ENCODE assay signal across 8 cellular contexts in the genomic region with DNA sequence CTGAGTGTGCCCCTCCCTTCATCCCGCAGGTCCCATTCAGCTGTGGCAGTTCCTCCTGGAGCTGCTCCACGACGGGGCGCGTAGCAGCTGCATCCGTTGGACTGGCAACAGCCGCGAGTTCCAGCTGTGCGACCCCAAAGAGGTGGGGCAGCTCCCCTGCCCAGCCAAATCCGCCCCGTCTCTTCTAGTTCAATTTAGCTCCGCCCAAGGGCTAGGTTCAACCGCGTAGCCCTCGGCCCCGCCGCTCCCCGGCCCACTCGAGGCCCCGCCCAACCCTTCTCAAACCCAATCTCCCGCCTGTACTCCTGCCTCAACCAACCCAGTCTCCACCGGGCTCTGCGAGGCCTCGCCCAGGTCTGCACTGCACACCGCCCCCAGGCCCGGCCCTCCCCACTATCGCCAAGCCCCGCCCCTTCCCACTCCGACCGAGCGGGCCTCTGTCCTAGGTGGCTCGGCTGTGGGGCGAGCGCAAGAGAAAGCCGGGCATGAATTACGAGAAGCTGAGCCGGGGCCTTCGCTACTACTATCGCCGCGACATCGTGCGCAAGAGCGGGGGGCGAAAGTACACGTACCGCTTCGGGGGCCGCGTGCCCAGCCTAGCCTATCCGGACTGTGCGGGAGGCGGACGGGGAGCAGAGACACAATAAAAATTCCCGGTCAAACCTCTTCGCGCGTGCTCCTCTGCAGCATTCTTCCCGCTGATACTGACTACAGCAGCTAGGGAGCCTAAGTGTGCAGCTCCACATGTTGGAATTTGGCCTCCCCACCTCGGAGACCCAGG. TPM values are rescaled to one million over a fixed set of nuclear protein-coding genes. Genes with fewer than 3 reads are reported as not detected.
A peak's percentile ranks its signal among the peaks of the same experiment; 100 is the strongest.
DNase-seq lines count a peak whose midpoint lies in the region; ATAC-seq and TF ChIP-seq lines count a peak whose summit lies in the region.

No MANE protein-coding gene starts in this region.

- no peaks in the 10 kb centered on the region for H4K20me1 ChIP-seq in HCT116 (ENCODE audit: insufficient read depth)

- in situ Hi-C loops in G401 (cut with HindIII; ENCODE audit: low sequenced_read_pairs): no loop called here

- TF ChIP-seq EP300 in suprapubic skin (IDR thresholded peaks at IDR 0.05): no peak

- no TSS peak for BruUV-seq in HCT116 (replicated peaks; lab: Mats Ljungman, UMichigan)

- POLR2A ChIA-PET in HCT116 (lab: Charles Lee): interaction anchor here (0.7 to 2.0 kb wide), 12 partner anchors 10 to 364 kb away, joined by 3 to 8 read pairs (median 4); partner anchors contain the start of genes HAUS5, LIN37 and SYNE4

- RAD21 ChIA-PET in HCT116 (lab: Charles Lee; ENCODE audit: low non-redundant PET in 1 of 2, low total read pairs in 2 of 2, uncharacterized antibody in 2 of 2, unreplicated experiment in 2 of 2): no interaction called here

- ATAC-seq in HCT116: peak; percentile 85

- H3K79me2 ChIP-seq in HCT116 (ENCODE audit: insufficient read depth, low read length): peaks cover 12% of the 10 kb centered on the region

- H3K27ac ChIP-seq in HCT116 (ENCODE audit: low read depth, low read length): peak overlapping the region; percentile 85
- peak overlapping the region; percentile 73 for H3K27ac ChIP-seq in suprapubic skin

- peak overlapping the region; percentile 61 to 66 for H3K4me3 ChIP-seq in HCT116 (replicated peaks in 1 of 2; ENCODE audit: low read depth in 1 of 2, low read length in 2 of 2)
- peak overlapping the region; percentile 71 for H3K4me3 ChIP-seq in suprapubic skin

- TF ChIP-seq RAD21 in HCT116 (IDR thresholded peaks at IDR 0.05; ENCODE audit: low read depth): no peak

- H3K9me3 ChIP-seq in HCT116 (ENCODE audit: control insufficient read depth in 1 of 2, insufficient read depth in 1 of 2, low read depth in 1 of 2, low read length in 2 of 2) (no peaks in the 10 kb centered on the region), suprapubic skin (no peaks in the 10 kb centered on the region)

- peak overlapping the region; percentile 93 for H3K27ac Mint-ChIP-seq in activated naive CD4-positive, alpha-beta T cell treated with anti-CD3 and anti-CD28 coated beads, Interleukin-2, amount 10 ng/mL, durations not matched to agents 7 days and 5 days

- TF ChIP-seq CTCF in HCT116 (IDR thresholded peaks at IDR 0.05 in 2 of 3, conservative IDR thresholded peaks at IDR 0.05 in 1 of 3; ENCODE audit: borderline replicate concordance in 1 of 3, insufficient read depth in 1 of 3, low read depth in 2 of 3, low read length in 2 of 3) (no peak), suprapubic skin (IDR thresholded peaks at IDR 0.05) (no peak)

- peak overlapping the region; percentile 99 for H3K4me2 ChIP-seq in HCT116 (ENCODE audit: low read length)

- peak overlapping the region; percentile 71 for H3K4me3 Mint-ChIP-seq in activated naive CD4-positive, alpha-beta T cell treated with anti-CD3 and anti-CD28 coated beads, Interleukin-2, amount 10 ng/mL, durations not matched to agents 7 days and 5 days

- H3K36me3 Mint-ChIP-seq in activated naive CD4-positive, alpha-beta T cell treated with anti-CD3 and anti-CD28 coated beads, Interleukin-2, amount 10 ng/mL, durations not matched to agents 7 days and 5 days: peaks cover 3% of the 10 kb centered on the region

- no peaks in the 10 kb centered on the region for H3K9me2 ChIP-seq in HCT116 (ENCODE audit: insufficient read depth)

- H3K4me1 ChIP-seq in HCT116 (ENCODE audit: control insufficient read depth in 1 of 2, insufficient read depth in 2 of 2, low read length in 2 of 2): peaks cover 14 to 55% of the 10 kb centered on the region in 2 experiments; a peak in 3 of 4 replicates
- H3K4me1 ChIP-seq in suprapubic skin: peaks cover 40% of the 10 kb centered on the region

- H3K9ac ChIP-seq in HCT116 (ENCODE audit: low read length): peak overlapping the region; percentile 69

- H3K4me1 Mint-ChIP-seq in activated naive CD4-positive, alpha-beta T cell treated with anti-CD3 and anti-CD28 coated beads, Interleukin-2, amount 10 ng/mL, durations not matched to agents 7 days and 5 days: peaks cover 59% of the 10 kb centered on the region

- CTCF ChIA-PET in HCT116 (lab: Charles Lee): interaction anchor here (1.0 to 1.2 kb wide), 3 partner anchors 11 to 149 kb away, joined by 3 read pairs; no protein-coding TSS in a partner anchor
- CTCF ChIA-PET in activated naive CD4-positive, alpha-beta T cell treated with anti-CD3 and anti-CD28 coated beads, Interleukin-2, amount 10 ng/mL, durations not matched to agents 7 days and 5 days (lab: Charles Lee): interaction anchor here (0.7 to 1.4 kb wide), 3 partner anchors 50 to 96 kb away, joined by 3 to 4 read pairs (median 3); no protein-coding TSS in a partner anchor

- 2% methylated on average over 31 of the region's 60 CpGs for WGBS in suprapubic skin

- H3K36me3 ChIP-seq in HCT116 (ENCODE audit: control insufficient read depth in 1 of 2, insufficient read depth in 2 of 2, low read length in 2 of 2): no peaks in the 10 kb centered on the region; a peak in 1 of 4 replicates
- H3K36me3 ChIP-seq in suprapubic skin: no peaks in the 10 kb centered on the region

- TF ChIP-seq POLR2A in HCT116 (IDR thresholded peaks at IDR 0.05; ENCODE audit: borderline replicate concordance, extremely low read depth, insufficient read depth, insufficient read length) (no peak), suprapubic skin (IDR thresholded peaks at IDR 0.05) (no peak)

- DNase-seq in G401 (ENCODE audit: low spot score) (peak; percentile 94), HCT116 (ENCODE audit: low read depth, low spot score) (peak; percentile 93), NAMALWA (ENCODE audit: low spot score) (peak; percentile 97), SK-N-DZ (ENCODE audit: low spot score) (peak; percentile 92), globus pallidus (ENCODE audit: low spot score) (peak; percentile 53), occipital lobe (lab: John Stamatoyannopoulos, UW) (peak; percentile 67), suprapubic skin (ENCODE audit: low spot score in 2 of 2) (peak; percentile 97 to 98)
- peak; percentile 98 for DNase-seq in activated naive CD4-positive, alpha-beta T cell treated with anti-CD3 and anti-CD28 coated beads, Interleukin-2, amount 10 ng/mL, durations not matched to agents 7 days and 5 days

- H3K27me3 ChIP-seq in HCT116 (ENCODE audit: insufficient read depth, low read length) (no peaks in the 10 kb centered on the region), suprapubic skin (no peaks in the 10 kb centered on the region)

- peak overlapping the region; percentile 90 for H2AFZ ChIP-seq in HCT116 (ENCODE audit: low read depth, low read length, poor library complexity, severe bottlenecking)

- intact Hi-C loops in HCT116 (cut with micrococcal nuclease): no loop called here

- H3K27me3 Mint-ChIP-seq in activated naive CD4-positive, alpha-beta T cell treated with anti-CD3 and anti-CD28 coated beads, Interleukin-2, amount 10 ng/mL, durations not matched to agents 7 days and 5 days: no peaks in the 10 kb centered on the region

- H3K9me3 Mint-ChIP-seq in activated naive CD4-positive, alpha-beta T cell treated with anti-CD3 and anti-CD28 coated beads, Interleukin-2, amount 10 ng/mL, durations not matched to agents 7 days and 5 days: no peaks in the 10 kb centered on the region

TF ChIP-seq in HCT116, 20 proteins besides CTCF, POLR2A, EP300 and RAD21:
- TF ChIP-seq ZFX (IDR thresholded peaks at IDR 0.05) (peak; percentile 9; the same call in 1 of the 2 replicates), SRF (IDR thresholded peaks at IDR 0.05; ENCODE audit: low read depth) (no peak), POLR2AphosphoS5 (IDR thresholded peaks at IDR 0.05; ENCODE audit: low read depth, low read length) (peak; percentile 43; the same call in 1 of the 2 replicates)

RNA-seq across cellular contexts. Expression of gene ETV2, which starts 2.9 kb away (rescaled TPM):
- not detected in 2 replicates for total RNA-seq in G401 (2014; rRNA removed; shearing (Covaris generic))
- total RNA-seq in HCT116 (2021; ENCODE audit: unreplicated experiment) (1.5 TPM), occipital lobe (1.1 TPM), suprapubic skin (1 to 10 TPM; 1.0 to 4.0 (median 1.9) TPM)
- 1.6 and 2.3 TPM in 2 replicates for polyA plus RNA-seq in HCT116 (2012)
- 3.5 TPM in 1 of 2 replicates, not detected in the other for polyA plus RNA-seq in SK-N-DZ (2014; cell fraction: cytosol; rRNA removed)
- polyA plus RNA-seq in SK-N-DZ (2014; cell fraction: nucleus; rRNA removed): 0.22 and 2.5 TPM in 2 replicates

RNA-seq across cellular contexts. Expression of gene COX6B1, which starts 3.7 kb away (rescaled TPM):
- total RNA-seq in G401 (2014; rRNA removed; shearing (Covaris generic)): 284 and 429 TPM in 2 replicates
- 496 TPM for total RNA-seq in HCT116 (2021; ENCODE audit: unreplicated experiment)
- 640 and 749 TPM in 2 replicates for polyA plus RNA-seq in HCT116 (2012)
- polyA plus RNA-seq in SK-N-DZ (2014; cell fraction: cytosol; rRNA removed): 404 and 474 TPM in 2 replicates
- 499 and 688 TPM in 2 replicates for polyA plus RNA-seq in SK-N-DZ (2014; cell fraction: nucleus; rRNA removed)
- 119 TPM for total RNA-seq in occipital lobe
- 100 to 1,000 TPM; 449 to 756 (median 626) TPM for total RNA-seq in suprapubic skin

RNA-seq across cellular contexts. Expression of gene RBM42, which starts 15.6 kb away (rescaled TPM):
- 108 and 119 TPM in 2 replicates for total RNA-seq in G401 (2014; rRNA removed; shearing (Covaris generic))
- total RNA-seq in HCT116 (2021; ENCODE audit: unreplicated experiment) (87.2 TPM), occipital lobe (16.7 TPM), suprapubic skin (10 to 100 TPM; 45.1 to 75.9 (median 65.0) TPM)
- polyA plus RNA-seq in HCT116 (2012): 62.5 and 68.5 TPM in 2 replicates
- 54.8 and 64.4 TPM in 2 replicates for polyA plus RNA-seq in SK-N-DZ (2014; cell fraction: cytosol; rRNA removed)
- polyA plus RNA-seq in SK-N-DZ (2014; cell fraction: nucleus; rRNA removed): 23.9 and 34.4 TPM in 2 replicates

RNA-seq across cellular contexts. Expression of gene UPK1A, which starts 21.9 kb away (rescaled TPM):
- total RNA-seq in G401 (2014; rRNA removed; shearing (Covaris generic)): 0.62 TPM in 1 of 2 replicates, not detected in the other
- total RNA-seq in HCT116 (2021; ENCODE audit: unreplicated experiment) (0.69 TPM), occipital lobe (not detected), suprapubic skin (1 to 10 TPM; 1.5 to 8.3 (median 5.6) TPM)
- polyA plus RNA-seq in HCT116 (2012): 3.7 and 4.0 TPM in 2 replicates
- not detected in 2 replicates for polyA plus RNA-seq in SK-N-DZ (2014; cell fraction: cytosol; rRNA removed)
- polyA plus RNA-seq in SK-N-DZ (2014; cell fraction: nucleus; rRNA removed): not detected in 2 replicates

RNA-seq across cellular contexts. Expression of gene HAUS5, which starts 31.9 kb away (rescaled TPM):
- 21.5 and 32.4 TPM in 2 replicates for total RNA-seq in G401 (2014; rRNA removed; shearing (Covaris generic))
- 31.7 TPM for total RNA-seq in HCT116 (2021; ENCODE audit: unreplicated experiment)
- 12.0 and 16.5 TPM in 2 replicates for polyA plus RNA-seq in HCT116 (2012)
- polyA plus RNA-seq in SK-N-DZ (2014; cell fraction: cytosol; rRNA removed): 23.9 and 29.3 TPM in 2 replicates
- polyA plus RNA-seq in SK-N-DZ (2014; cell fraction: nucleus; rRNA removed): 114 and 129 TPM in 2 replicates
- total RNA-seq in occipital lobe: 6.4 TPM
- total RNA-seq in suprapubic skin: 10 to 100 TPM; 14.9 to 18.4 (median 16.4) TPM

Comparison
In these comparisons a context has a peak if more than half of its experiments do, and no peak if none do; other contexts are left out.
1. Peak in every context shown above with its lines: DNase-seq, ATAC-seq, H3K4me3 ChIP-seq and H3K27ac ChIP-seq.